ENCODE assay signal across 17 cellular contexts in genomic region chr16:19861811-19862327, GRCh38. TPM values are rescaled to one million over a fixed set of nuclear protein-coding genes. Genes with fewer than 3 reads are reported as not detected.
DNase-seq lines count a peak whose midpoint lies in the region; ATAC-seq and TF ChIP-seq lines count a peak whose summit lies in the region.
"Had no signal": no experiment of that assay in that cellular context is flagged by ENCODE, and none has a peak within 500 bp of the region (broad histone marks: within the 10 kb centered on the region; RNA-seq: fewer than 3 reads in every experiment).

No MANE protein-coding gene starts in this region.

- no peak overlapping the region for H3K4me3 ChIP-seq in sigmoid colon
- H3K4me3 ChIP-seq in ascending aorta, result no peak overlapping the region
- H3K4me3 ChIP-seq: esophagus squamous epithelium had no signal

- H3K36me3 Mint-ChIP-seq in T-helper 2 cell treated with Interferon-gamma antibody and Interleukin-4, amounts not matched to agents 5 μg/mL and 100 μg/mL, for 36 hours (ENCODE audit: low read depth), result no peaks in the 10 kb centered on the region
- H3K36me3 Mint-ChIP-seq in activated naive CD4-positive, alpha-beta T cell treated with anti-CD3 and anti-CD28 coated beads for 36 hours (ENCODE audit: low read depth), result no peaks in the 10 kb centered on the region
- H3K36me3 Mint-ChIP-seq: stimulated activated effector memory CD8-positive, alpha-beta T cell treated with anti-CD3 and anti-CD28 coated beads, Interleukin-12 subunit alpha, Interleukin-12 subunit beta, amount 100 ng/mL, for 72 hours had no signal

- ATAC-seq in GM19452 (IDR thresholded peaks at IDR 0.05; ENCODE audit: unreplicated experiment), result no peak
- ATAC-seq: left colon; stimulated activated effector memory CD8-positive, alpha-beta T cell treated with anti-CD3 and anti-CD28 coated beads, Interleukin-12 subunit alpha, Interleukin-12 subunit beta, amount 100 ng/mL, for 72 hours had no signal

- H3K27me3 ChIP-seq in layer of hippocampus (ENCODE audit: control insufficient read depth, insufficient read depth, low read length) (no peaks in the 10 kb centered on the region), sigmoid colon (no peaks in the 10 kb centered on the region), ascending aorta (no peaks in the 10 kb centered on the region)
- H3K27me3 ChIP-seq: esophagus squamous epithelium had no signal

- no peak overlapping the region for H3K27ac Mint-ChIP-seq in T-helper 2 cell treated with Interferon-gamma antibody and Interleukin-4, amounts not matched to agents 5 μg/mL and 100 μg/mL, for 36 hours
- H3K27ac Mint-ChIP-seq in activated naive CD4-positive, alpha-beta T cell treated with anti-CD3 and anti-CD28 coated beads for 36 hours, result no peak overlapping the region
- H3K27ac Mint-ChIP-seq: activated CD4-positive, alpha-beta memory T cell treated with anti-CD3 and anti-CD28 coated beads, Interleukin-2, amount 10 ng/mL, durations not matched to agents 7 days and 5 days; stimulated activated effector memory CD8-positive, alpha-beta T cell treated with anti-CD3 and anti-CD28 coated beads, Interleukin-12 subunit alpha, Interleukin-12 subunit beta, amount 100 ng/mL, for 72 hours had no signal

- TF ChIP-seq POLR2A in sigmoid colon (IDR thresholded peaks at IDR 0.05), result no peak

- H3K27me3 Mint-ChIP-seq in T-helper 2 cell treated with Interferon-gamma antibody and Interleukin-4, amounts not matched to agents 5 μg/mL and 100 μg/mL, for 36 hours (ENCODE audit: low read depth), result no peaks in the 10 kb centered on the region
- H3K27me3 Mint-ChIP-seq in activated naive CD4-positive, alpha-beta T cell treated with anti-CD3 and anti-CD28 coated beads for 36 hours (ENCODE audit: low read depth), result no peaks in the 10 kb centered on the region
- H3K27me3 Mint-ChIP-seq: activated CD4-positive, alpha-beta memory T cell treated with anti-CD3 and anti-CD28 coated beads, Interleukin-2, amount 10 ng/mL, durations not matched to agents 7 days and 5 days had no signal

- no peak overlapping the region for H3K4me3 Mint-ChIP-seq in T-helper 2 cell treated with Interferon-gamma antibody and Interleukin-4, amounts not matched to agents 5 μg/mL and 100 μg/mL, for 36 hours
- H3K4me3 Mint-ChIP-seq in activated naive CD4-positive, alpha-beta T cell treated with anti-CD3 and anti-CD28 coated beads for 36 hours, result no peak overlapping the region
- H3K4me3 Mint-ChIP-seq: activated CD4-positive, alpha-beta memory T cell treated with anti-CD3 and anti-CD28 coated beads, Interleukin-2, amount 10 ng/mL, durations not matched to agents 7 days and 5 days; stimulated activated effector memory CD8-positive, alpha-beta T cell treated with anti-CD3 and anti-CD28 coated beads, Interleukin-12 subunit alpha, Interleukin-12 subunit beta, amount 100 ng/mL, for 72 hours had no signal

- no peaks in the 10 kb centered on the region for H3K9me3 Mint-ChIP-seq in T-helper 2 cell treated with Interferon-gamma antibody and Interleukin-4, amounts not matched to agents 5 μg/mL and 100 μg/mL, for 36 hours
- H3K9me3 Mint-ChIP-seq in activated naive CD4-positive, alpha-beta T cell treated with anti-CD3 and anti-CD28 coated beads for 36 hours, result no peaks in the 10 kb centered on the region
- H3K9me3 Mint-ChIP-seq: activated CD4-positive, alpha-beta memory T cell treated with anti-CD3 and anti-CD28 coated beads, Interleukin-2, amount 10 ng/mL, durations not matched to agents 7 days and 5 days; stimulated activated effector memory CD8-positive, alpha-beta T cell treated with anti-CD3 and anti-CD28 coated beads, Interleukin-12 subunit alpha, Interleukin-12 subunit beta, amount 100 ng/mL, for 72 hours had no signal

- H3K9me3 ChIP-seq in sigmoid colon (no peaks in the 10 kb centered on the region), ascending aorta (no peaks in the 10 kb centered on the region)
- H3K9me3 ChIP-seq: esophagus squamous epithelium had no signal

- DNase-seq in NCI-H526 treated with DMSO at 0.1 percent for 48 hours (lab: John Stamatoyannopoulos, UW) (peak; percentile 33), epidermal melanocyte (ENCODE audit: insufficient read length, low spot score) (peak; percentile 62), sigmoid colon (peak; percentile 46), ascending aorta (ENCODE audit: low spot score in 2 of 2) (no peak)
- DNase-seq in T-helper 2 cell treated with Interferon-gamma antibody and Interleukin-4, amounts not matched to agents 5 μg/mL and 100 μg/mL, for 36 hours (ENCODE audit: low spot score), result no peak
- DNase-seq in activated naive CD4-positive, alpha-beta T cell treated with anti-CD3 and anti-CD28 coated beads for 36 hours, result no peak
- DNase-seq: activated CD4-positive, alpha-beta memory T cell treated with anti-CD3 and anti-CD28 coated beads, Interleukin-2, amount 10 ng/mL, durations not matched to agents 7 days and 5 days; activated gamma-delta T cell treated with Interleukin-2 at 50 U/mL for 16 hours; esophagus squamous epithelium; left colon; NCI-H1417 treated with DMSO at 0.1 percent for 48 hours; NCI-H510A treated with DMSO at 0.1 percent for 48 hours; T1000 had no signal

- CTCF ChIA-PET in activated naive CD4-positive, alpha-beta T cell treated with anti-CD3 and anti-CD28 coated beads for 36 hours (lab: Charles Lee), result interaction anchor here (0.6 to 1.6 kb wide), 2 partner anchors 36 to 46 kb away, joined by 4 to 5 read pairs; no protein-coding TSS in a partner anchor

- TF ChIP-seq CTCF in sigmoid colon (IDR thresholded peaks at IDR 0.05), result no peak
- no peak for TF ChIP-seq CTCF in ascending aorta (IDR thresholded peaks at IDR 0.05)

- TF ChIP-seq EP300 in sigmoid colon (IDR thresholded peaks at IDR 0.05), result no peak

- peaks cover 0 to 15% (median 11%) of the 10 kb centered on the region in 4 donors for H3K4me1 ChIP-seq in sigmoid colon
- no peaks in the 10 kb centered on the region for H3K4me1 ChIP-seq in ascending aorta

- no peaks in the 10 kb centered on the region for H3K36me3 ChIP-seq in sigmoid colon
- no peaks in the 10 kb centered on the region for H3K36me3 ChIP-seq in ascending aorta

- intact Hi-C loops in sigmoid colon (cut with DNase I) (no loop called here), ascending aorta (cut with DNase I) (no loop called here)
- intact Hi-C loops in activated naive CD4-positive, alpha-beta T cell treated with anti-CD3 and anti-CD28 coated beads for 36 hours (cut with micrococcal nuclease), result no loop called here

- 84 to 92% methylated on average over 16 of the region's 16 CpGs for WGBS in sigmoid colon, 2 donors

- H3K27ac ChIP-seq in layer of hippocampus (ENCODE audit: low read depth, low read length) (peak overlapping the region; percentile 97), sigmoid colon (no peak overlapping the region), ascending aorta (no peak overlapping the region)
- H3K27ac ChIP-seq: C4-2B, esophagus squamous epithelium had no signal

- no peaks in the 10 kb centered on the region for H3K4me1 Mint-ChIP-seq in T-helper 2 cell treated with Interferon-gamma antibody and Interleukin-4, amounts not matched to agents 5 μg/mL and 100 μg/mL, for 36 hours (ENCODE audit: low read depth)
- H3K4me1 Mint-ChIP-seq in activated naive CD4-positive, alpha-beta T cell treated with anti-CD3 and anti-CD28 coated beads for 36 hours (ENCODE audit: low read depth), result no peaks in the 10 kb centered on the region
- H3K4me1 Mint-ChIP-seq: activated CD4-positive, alpha-beta memory T cell treated with anti-CD3 and anti-CD28 coated beads, Interleukin-2, amount 10 ng/mL, durations not matched to agents 7 days and 5 days; stimulated activated effector memory CD8-positive, alpha-beta T cell treated with anti-CD3 and anti-CD28 coated beads, Interleukin-12 subunit alpha, Interleukin-12 subunit beta, amount 100 ng/mL, for 72 hours had no signal

RNA-seq across cellular contexts. Expression of gene GPRC5B, which starts 22.8 kb away (rescaled TPM):
- total RNA-seq in sigmoid colon (10 to 100 TPM in 3 of 4 donors, 1 to 10 TPM in 1; 6.7 to 20.6 (median 13.6) TPM), ascending aorta (15.6 TPM)
- polyA plus RNA-seq in sigmoid colon, result 1 to 10 TPM; 1.6 to 8.4 (median 8.1) TPM
- under 1 TPM; 0.22 to 0.55 TPM for total RNA-seq in activated naive CD4-positive, alpha-beta T cell treated with anti-CD3 and anti-CD28 coated beads for 36 hours

Comparison
In these comparisons a context has a peak if more than half of its experiments do, and no peak if none do; other contexts are left out.
1. DNase-seq: peak in NCI-H526 treated with DMSO at 0.1 percent for 48 hours (single experiment), epidermal melanocyte (single experiment) and sigmoid colon (single experiment); none in T-helper 2 cell treated with Interferon-gamma antibody and Interleukin-4, amounts not matched to agents 5 μg/mL and 100 μg/mL, for 36 hours (single experiment), ascending aorta (0 of 2) and activated naive CD4-positive, alpha-beta T cell treated with anti-CD3 and anti-CD28 coated beads for 36 hours (single experiment).
2. RNA of gene GPRC5B, which starts 22.8 kb away (total RNA-seq): 15.6 TPM in ascending aorta (single experiment) and 6.7 to 20.6 TPM in sigmoid colon; 0.22 to 0.55 TPM in activated naive CD4-positive, alpha-beta T cell treated with anti-CD3 and anti-CD28 coated beads for 36 hours; every median in the first group is over 4 times any median in the second.